Comparison of ENCODE assay signal across 18 cellular contexts in genomic region chr14:25516838-25517237, GRCh38.
DNase-seq lines count a peak whose midpoint lies in the region; ATAC-seq, FAIRE-seq and TF ChIP-seq lines count a peak whose summit lies in the region.
"Had no signal": no experiment of that assay in that cellular context is flagged by ENCODE, and none has a peak within 500 bp of the region (broad histone marks: within the 10 kb centered on the region; RNA-seq: fewer than 3 reads in every experiment).

No MANE protein-coding gene starts in this region.

- H3K4me1 Mint-ChIP-seq in astrocyte (ENCODE audit: low read depth, unreplicated experiment): peaks cover 10% of the 10 kb centered on the region
- H3K4me1 Mint-ChIP-seq: CD8-positive, alpha-beta memory T cell had no signal

- H3K4me3 ChIP-seq in SK-N-SH (ENCODE audit: low read depth in 2 of 2, low read length in 1 of 2) (no peak overlapping the region), astrocyte (ENCODE audit: insufficient read depth, low read depth, low read length) (no peak overlapping the region), right atrium auricular region (no peak overlapping the region)
- H3K4me3 ChIP-seq: breast epithelium, lower lobe of right lung had no signal

- H3K4me3 Mint-ChIP-seq in astrocyte (ENCODE audit: unreplicated experiment): no peak overlapping the region
- H3K4me3 Mint-ChIP-seq: activated CD8-positive, alpha-beta T cell treated with anti-CD3 and anti-CD28 coated beads for 36 hours; activated T-cell treated with anti-CD3 and anti-CD28 coated beads, Interleukin-2, amount 50 U/mL, for 4 hours; CD8-positive, alpha-beta memory T cell; dendritic cell treated with granulocyte-macrophage colony-stimulating factor and Interleukin-4, amounts not matched to agents 40 ng/mL and 50 ng/mL, for 4 days had no signal

- H3K4me1 ChIP-seq in SK-N-SH (ENCODE audit: control insufficient read depth in 1 of 2, insufficient read depth in 2 of 2, low read depth in 1 of 2, low read length in 1 of 2): no peaks in the 10 kb centered on the region
- H3K4me1 ChIP-seq in astrocyte (ENCODE audit: insufficient read depth, low read length): no peaks in the 10 kb centered on the region
- no peaks in the 10 kb centered on the region for H3K4me1 ChIP-seq in right atrium auricular region
- H3K4me1 ChIP-seq: breast epithelium, lower lobe of right lung had no signal

- peak overlapping the region; percentile 8 for H3K27ac Mint-ChIP-seq in astrocyte (ENCODE audit: unreplicated experiment)
- H3K27ac Mint-ChIP-seq: activated CD8-positive, alpha-beta T cell treated with anti-CD3 and anti-CD28 coated beads for 36 hours; activated naive CD4-positive, alpha-beta T cell treated with anti-CD3 and anti-CD28 coated beads, Interleukin-2, amount 50 U/mL, for 72 hours; CD8-positive, alpha-beta memory T cell; dendritic cell treated with granulocyte-macrophage colony-stimulating factor and Interleukin-4, amounts not matched to agents 40 ng/mL and 50 ng/mL, for 4 days had no signal

- H3F3A ChIP-seq in SK-N-SH (replicated peaks; ENCODE audit: insufficient read depth): no peaks in the 10 kb centered on the region

- no peaks in the 10 kb centered on the region for H3K9me3 ChIP-seq in SK-N-SH
- peaks cover 3% of the 10 kb centered on the region for H3K9me3 ChIP-seq in astrocyte (ENCODE audit: insufficient read depth, low read depth, low read length)
- H3K9me3 ChIP-seq in right atrium auricular region: no peaks in the 10 kb centered on the region
- H3K9me3 ChIP-seq: breast epithelium, lower lobe of right lung had no signal

- CTCF ChIA-PET in SK-N-SH (lab: Yijun Ruan, JAX): no interaction called here

- H2AFZ ChIP-seq in SK-N-SH (ENCODE audit: low read depth): no peak overlapping the region
- H2AFZ ChIP-seq in astrocyte (ENCODE audit: low read depth, low read length): no peak overlapping the region

- in situ Hi-C loops in KBM-7 (cut with MboI; ENCODE audit: low pct_unique_long_range_greater_than_20kb, low sequenced_read_pairs): no loop called here

- no peaks in the 10 kb centered on the region for H3K36me3 ChIP-seq in SK-N-SH (replicated peaks in 1 of 2; ENCODE audit: control insufficient read depth in 1 of 2, insufficient read depth in 2 of 2, low read length in 1 of 2)
- no peaks in the 10 kb centered on the region for H3K36me3 ChIP-seq in astrocyte (ENCODE audit: insufficient read depth, low read length)
- H3K36me3 ChIP-seq in right atrium auricular region: no peaks in the 10 kb centered on the region
- H3K36me3 ChIP-seq: breast epithelium, lower lobe of right lung had no signal

- no peaks in the 10 kb centered on the region for H4K20me1 ChIP-seq in SK-N-SH (ENCODE audit: insufficient read depth)
- no peaks in the 10 kb centered on the region for H4K20me1 ChIP-seq in astrocyte (ENCODE audit: insufficient read depth, low read length)

- H3K27ac ChIP-seq in SK-N-SH (ENCODE audit: low read depth in 2 of 2, low read length in 1 of 2) (no peak overlapping the region), astrocyte (ENCODE audit: low read depth, low read length) (no peak overlapping the region), right atrium auricular region (no peak overlapping the region)
- H3K27ac ChIP-seq: breast epithelium, lower lobe of right lung had no signal

- H3K27me3 Mint-ChIP-seq in astrocyte (ENCODE audit: low read depth, unreplicated experiment): peaks cover 5% of the 10 kb centered on the region
- H3K27me3 Mint-ChIP-seq: activated CD8-positive, alpha-beta T cell treated with anti-CD3 and anti-CD28 coated beads for 36 hours; CD8-positive, alpha-beta memory T cell; dendritic cell treated with granulocyte-macrophage colony-stimulating factor and Interleukin-4, amounts not matched to agents 40 ng/mL and 50 ng/mL, for 4 days had no signal

- peak; percentile 2 for DNase-seq in SK-N-SH
- peak; percentile 62 to 68 for DNase-seq in NCI-H2081 (lab: John Stamatoyannopoulos, UW)
- DNase-seq in astrocyte (ENCODE audit: low read depth): no peak
- no peak for DNase-seq in NCI-H1105 treated with DMSO at 0.1 percent for 48 hours (lab: John Stamatoyannopoulos, UW)
- no peak for DNase-seq in right atrium auricular region (ENCODE audit: low spot score)
- no peak for DNase-seq in KBM-7
- DNase-seq: activated CD8-positive, alpha-beta T cell treated with anti-CD3 and anti-CD28 coated beads for 36 hours; activated T-cell treated with anti-CD3 and anti-CD28 coated beads, Interleukin-2, amount 50 U/mL, for 4 hours; CD8-positive, alpha-beta memory T cell; lower lobe of right lung; stimulated activated CD4-positive, alpha-beta T cell treated with anti-CD3 and anti-CD28 coated beads, Interleukin-2, amount 100 ng/mL, for 48 hours had no signal

- no peak for TF ChIP-seq RAD21 in SK-N-SH (IDR thresholded peaks at IDR 0.05; ENCODE audit: low read length)

- no peak for TF ChIP-seq EP300 in SK-N-SH (IDR thresholded peaks at IDR 0.05; ENCODE audit: borderline replicate concordance in 1 of 2, low read depth in 1 of 2, low read length in 1 of 2)

- no peaks in the 10 kb centered on the region for H3K27me3 ChIP-seq in SK-N-SH (ENCODE audit: insufficient read depth)
- H3K27me3 ChIP-seq in astrocyte (ENCODE audit: insufficient read depth, low read length): no peaks in the 10 kb centered on the region
- H3K27me3 ChIP-seq in right atrium auricular region: no peaks in the 10 kb centered on the region
- H3K27me3 ChIP-seq: breast epithelium had no signal

- no peak overlapping the region for H3K4me2 ChIP-seq in SK-N-SH
- H3K4me2 ChIP-seq in astrocyte (ENCODE audit: low read length): no peak overlapping the region

- FAIRE-seq in astrocyte (lab: Jason Lieb, UNC): no peak
- FAIRE-seq: G401.6 had no signal

- H3K79me2 ChIP-seq in SK-N-SH (ENCODE audit: insufficient read depth): no peaks in the 10 kb centered on the region
- no peaks in the 10 kb centered on the region for H3K79me2 ChIP-seq in astrocyte (ENCODE audit: insufficient read depth, low read length)

- H3K9ac ChIP-seq in SK-N-SH (no peak overlapping the region), astrocyte (ENCODE audit: low read length) (no peak overlapping the region)

- POLR2A ChIA-PET in SK-N-SH (lab: Yijun Ruan, JAX): no interaction called here

- no peaks in the 10 kb centered on the region for H3K36me3 Mint-ChIP-seq in astrocyte (ENCODE audit: low read depth, unreplicated experiment)
- H3K36me3 Mint-ChIP-seq: activated naive CD4-positive, alpha-beta T cell treated with anti-CD3 and anti-CD28 coated beads, Interleukin-2, amount 50 U/mL, for 72 hours; CD8-positive, alpha-beta memory T cell had no signal

- no peak for ATAC-seq in SK-N-SH treated with all-trans-retinoic acid at 6 μM for 48 hours
- ATAC-seq in GM21381 (IDR thresholded peaks at IDR 0.05; ENCODE audit: unreplicated experiment): no peak
- ATAC-seq: activated CD8-positive, alpha-beta T cell treated with anti-CD3 and anti-CD28 coated beads for 36 hours; activated naive CD4-positive, alpha-beta T cell treated with anti-CD3 and anti-CD28 coated beads, Interleukin-2, amount 50 U/mL, for 72 hours; activated T-cell treated with anti-CD3 and anti-CD28 coated beads, Interleukin-2, amount 50 U/mL, for 4 hours; lower lobe of right lung; Panc1 had no signal

- TF ChIP-seq CTCF in SK-N-SH (IDR thresholded peaks at IDR 0.05): no peak
- no peak for TF ChIP-seq CTCF in astrocyte (IDR thresholded peaks at IDR 0.05; ENCODE audit: insufficient read depth, low read depth, low read length)
- TF ChIP-seq CTCF in right atrium auricular region (IDR thresholded peaks at IDR 0.05): no peak

- H3K9me2 ChIP-seq in SK-N-SH: no peaks in the 10 kb centered on the region

- peaks cover 5% of the 10 kb centered on the region for H3K9me3 Mint-ChIP-seq in astrocyte (ENCODE audit: unreplicated experiment)

TF ChIP-seq in SK-N-SH, 30 proteins besides CTCF, POLR2A, EP300 and RAD21:
- TF ChIP-seq FOXJ3 (CRISPR knock-in tag; IDR thresholded peaks at IDR 0.05) (no peak), IRF3 (IDR thresholded peaks at IDR 0.05; ENCODE audit: low read depth, low read length) (no peak)

TF ChIP-seq in SK-N-SH treated with all-trans-retinoic acid at 6 μM for 48 hours, 23 proteins besides CTCF, POLR2A, EP300 and RAD21 (continues in another document):
- no peak for TF ChIP-seq RARB (CRISPR knock-in tag; IDR thresholded peaks at IDR 0.05)
- TF ChIP-seq PATZ1 (CRISPR knock-in tag; IDR thresholded peaks at IDR 0.05; ENCODE audit: borderline replicate concordance): no peak
- TF ChIP-seq OSR1 (CRISPR knock-in tag; IDR thresholded peaks at IDR 0.05): no peak
- TF ChIP-seq GLIS3 (CRISPR knock-in tag; IDR thresholded peaks at IDR 0.05): no peak
- no peak for TF ChIP-seq TOX (CRISPR knock-in tag; IDR thresholded peaks at IDR 0.05; ENCODE audit: borderline replicate concordance)
- TF ChIP-seq CSRNP3 (CRISPR knock-in tag; IDR thresholded peaks at IDR 0.05): no peak
- no peak for TF ChIP-seq ZFP3 (CRISPR knock-in tag; IDR thresholded peaks at IDR 0.05)
- TF ChIP-seq PPARA (CRISPR knock-in tag; IDR thresholded peaks at IDR 0.05; ENCODE audit: borderline replicate concordance): no peak
- TF ChIP-seq BACH2 (CRISPR knock-in tag; IDR thresholded peaks at IDR 0.05; ENCODE audit: borderline replicate concordance): no peak
- TF ChIP-seq SNAI2 (CRISPR knock-in tag; IDR thresholded peaks at IDR 0.05): no peak

Comparison
In these comparisons a context has a peak if more than half of its experiments do, and no peak if none do; other contexts are left out.
1. DNase-seq: peak in SK-N-SH (single experiment) and NCI-H2081 (2 of 2); none in astrocyte (single experiment), NCI-H1105 treated with DMSO at 0.1 percent for 48 hours (single experiment), right atrium auricular region (single experiment) and KBM-7 (single experiment).